In genomic region chrX:129235903-129236302, GRCh38 we compare ENCODE assay signal across 21 cellular contexts.
DNase-seq lines count a peak whose midpoint lies in the region; ATAC-seq and TF ChIP-seq lines count a peak whose summit lies in the region.
"Had no signal": no experiment of that assay in that cellular context is flagged by ENCODE, and none has a peak within 500 bp of the region (broad histone marks: within the 10 kb centered on the region; RNA-seq: fewer than 3 reads in every experiment).

No MANE protein-coding gene starts in this region.

- H4K91ac ChIP-seq in H9 (ENCODE audit: insufficient read length, low read depth, low read length), result no peak overlapping the region

- TF ChIP-seq CTCF in H9 (conservative IDR thresholded peaks at IDR 0.05) (peak; percentile 61), WERI-Rb-1 (IDR thresholded peaks at IDR 0.05; ENCODE audit: low read depth, low read length) (peak; percentile 18; the same call in 1 of the 2 replicates)

- no peak overlapping the region for H2BK20ac ChIP-seq in H9 (ENCODE audit: low read depth, low read length, poor library complexity, severe bottlenecking)

- H2BK12ac ChIP-seq in H9 (ENCODE audit: insufficient read length, low read depth, low read length), result no peak overlapping the region

- H4K20me1 ChIP-seq in H9 (ENCODE audit: control insufficient read depth, insufficient read depth, insufficient read length), result no peaks in the 10 kb centered on the region

- H2BK5ac ChIP-seq in H9 (ENCODE audit: insufficient read length, low read length), result no peak overlapping the region

- H2BK120ac ChIP-seq in H9 (ENCODE audit: low read depth, low read length, poor library complexity, severe bottlenecking), result no peak overlapping the region

- no peaks in the 10 kb centered on the region for H3K36me3 ChIP-seq in WERI-Rb-1
- H3K36me3 ChIP-seq: upper lobe of right lung had no signal

- H3K4me3 Mint-ChIP-seq in H9, result no peak overlapping the region
- H3K4me3 Mint-ChIP-seq: activated CD4-positive, alpha-beta memory T cell treated with anti-CD3 and anti-CD28 coated beads, Interleukin-2, amount 10 ng/mL, durations not matched to agents 7 days and 5 days; activated naive CD4-positive, alpha-beta T cell treated with anti-CD3 and anti-CD28 coated beads, Interleukin-2, amount 10 ng/mL, durations not matched to agents 7 days and 5 days; CD14-positive monocyte; IgD-negative memory B cell; stimulated activated naive B cell treated with anti-CD40 and anti-IgM and Interleukin-4, amounts not matched to agents 10 μg/mL and 1 μg/mL and 100 μg/mL, for 72 hours had no signal

- DNase-seq in D341Med (ENCODE audit: low spot score), result peak; percentile 29
- no peak for DNase-seq in H9
- DNase-seq in WERI-Rb-1, result peak; percentile 7
- peak; percentile 5 for DNase-seq in left kidney (ENCODE audit: low read depth, low spot score)
- no peak for DNase-seq in activated naive CD4-positive, alpha-beta T cell treated with anti-CD3 and anti-CD28 coated beads, Interleukin-2, amount 50 U/mL, for 72 hours (ENCODE audit: low spot score in 2 of 2)
- DNase-seq in Right ventricle myocardium superior, result no peak
- DNase-seq: activated CD4-positive, alpha-beta memory T cell treated with anti-CD3 and anti-CD28 coated beads, Interleukin-2, amount 10 ng/mL, durations not matched to agents 7 days and 5 days; activated CD8-positive, alpha-beta memory T cell treated with anti-CD3 and anti-CD28 coated beads, Interleukin-2, amount 50 U/mL, for 48 hours; activated naive CD4-positive, alpha-beta T cell treated with anti-CD3 and anti-CD28 coated beads, Interleukin-2, amount 10 ng/mL, durations not matched to agents 7 days and 5 days; effector memory CD4-positive, alpha-beta T cell; NCI-H1048; NCI-H2081 treated with DMSO at 0.1 percent for 48 hours; NCI-H345; PC-3; posterior cingulate gyrus; stimulated activated naive B cell treated with anti-CD40 and anti-IgM and Interleukin-4, amounts not matched to agents 10 μg/mL and 1 μg/mL and 100 μg/mL, for 72 hours; upper lobe of right lung had no signal

- no peaks in the 10 kb centered on the region for H3K27me3 ChIP-seq in H9 (ENCODE audit: insufficient read depth, low read length)
- H3K27me3 ChIP-seq in WERI-Rb-1 (ENCODE audit: insufficient read depth, low read depth, severe bottlenecking), result peaks cover 3% of the 10 kb centered on the region
- H3K27me3 ChIP-seq: upper lobe of right lung had no signal

- H3K4me3 ChIP-seq in WERI-Rb-1 (ENCODE audit: low read depth, low read length), result no peak overlapping the region
- H3K4me3 ChIP-seq: coronary artery, upper lobe of right lung had no signal

- H3K14ac ChIP-seq in H9 (ENCODE audit: insufficient read depth, low read length), result no peak overlapping the region

- H3T11ph ChIP-seq in H9 (ENCODE audit: low read length), result no peak overlapping the region

- no peaks in the 10 kb centered on the region for H3K4me1 ChIP-seq in H9 (ENCODE audit: insufficient read depth, low read length)
- H3K4me1 ChIP-seq: upper lobe of right lung had no signal

- H3K4me2 ChIP-seq in H9 (ENCODE audit: insufficient read depth, insufficient read length, low read length), result no peak overlapping the region

- H4K5ac ChIP-seq in H9 (ENCODE audit: insufficient read length, low read depth, low read length), result no peak overlapping the region

- H3K27ac Mint-ChIP-seq in H9, result no peak overlapping the region
- H3K27ac Mint-ChIP-seq in activated naive CD4-positive, alpha-beta T cell treated with anti-CD3 and anti-CD28 coated beads, Interleukin-2, amount 50 U/mL, for 72 hours, result no peak overlapping the region
- H3K27ac Mint-ChIP-seq: activated CD4-positive, alpha-beta memory T cell treated with anti-CD3 and anti-CD28 coated beads, Interleukin-2, amount 10 ng/mL, durations not matched to agents 7 days and 5 days; activated naive CD4-positive, alpha-beta T cell treated with anti-CD3 and anti-CD28 coated beads, Interleukin-2, amount 10 ng/mL, durations not matched to agents 7 days and 5 days; CD14-positive monocyte; IgD-negative memory B cell; stimulated activated naive B cell treated with anti-CD40 and anti-IgM and Interleukin-4, amounts not matched to agents 10 μg/mL and 1 μg/mL and 100 μg/mL, for 72 hours had no signal

- peaks cover 10 to 11% of the 10 kb centered on the region in 2 experiments for H3K9me3 Mint-ChIP-seq in H9
- no peaks in the 10 kb centered on the region for H3K9me3 Mint-ChIP-seq in activated naive CD4-positive, alpha-beta T cell treated with anti-CD3 and anti-CD28 coated beads, Interleukin-2, amount 50 U/mL, for 72 hours
- H3K9me3 Mint-ChIP-seq: activated CD4-positive, alpha-beta memory T cell treated with anti-CD3 and anti-CD28 coated beads, Interleukin-2, amount 10 ng/mL, durations not matched to agents 7 days and 5 days; activated naive CD4-positive, alpha-beta T cell treated with anti-CD3 and anti-CD28 coated beads, Interleukin-2, amount 10 ng/mL, durations not matched to agents 7 days and 5 days; CD14-positive monocyte; stimulated activated naive B cell treated with anti-CD40 and anti-IgM and Interleukin-4, amounts not matched to agents 10 μg/mL and 1 μg/mL and 100 μg/mL, for 72 hours had no signal

- no peak overlapping the region for H2BK15ac ChIP-seq in H9 (ENCODE audit: low read depth, low read length)

- H3K27me3 Mint-ChIP-seq in H9 (ENCODE audit: low read depth), result no peaks in the 10 kb centered on the region
- H3K27me3 Mint-ChIP-seq: activated CD4-positive, alpha-beta memory T cell treated with anti-CD3 and anti-CD28 coated beads, Interleukin-2, amount 10 ng/mL, durations not matched to agents 7 days and 5 days; activated naive CD4-positive, alpha-beta T cell treated with anti-CD3 and anti-CD28 coated beads, Interleukin-2, amount 10 ng/mL, durations not matched to agents 7 days and 5 days; stimulated activated naive B cell treated with anti-CD40 and anti-IgM and Interleukin-4, amounts not matched to agents 10 μg/mL and 1 μg/mL and 100 μg/mL, for 72 hours had no signal

- no peak overlapping the region for H3K18ac ChIP-seq in H9 (ENCODE audit: insufficient read length, low read depth, low read length)

- no peaks in the 10 kb centered on the region for H3K79me1 ChIP-seq in H9 (ENCODE audit: insufficient read depth, low read depth, low read length, poor library complexity, severe bottlenecking)

- H3K9me3 ChIP-seq in H9 (ENCODE audit: control insufficient read depth, low read depth, low read length) (peaks cover 9% of the 10 kb centered on the region), WERI-Rb-1 (ENCODE audit: severe bottlenecking) (no peaks in the 10 kb centered on the region)
- H3K9me3 ChIP-seq: upper lobe of right lung had no signal

- H3K4ac ChIP-seq in H9 (ENCODE audit: low read depth, low read length), result no peak overlapping the region

- peaks cover 5 to 8% (median 8%) of the 10 kb centered on the region in 3 experiments; a peak in 3 of 7 replicates for H3K36me3 Mint-ChIP-seq in H9 (ENCODE audit: insufficient read depth in 1 of 3, low read depth in 3 of 3)
- H3K36me3 Mint-ChIP-seq in activated naive CD4-positive, alpha-beta T cell treated with anti-CD3 and anti-CD28 coated beads, Interleukin-2, amount 50 U/mL, for 72 hours, result no peaks in the 10 kb centered on the region
- H3K36me3 Mint-ChIP-seq: activated naive CD4-positive, alpha-beta T cell treated with anti-CD3 and anti-CD28 coated beads, Interleukin-2, amount 10 ng/mL, durations not matched to agents 7 days and 5 days; CD14-positive monocyte; IgD-negative memory B cell; stimulated activated naive B cell treated with anti-CD40 and anti-IgM and Interleukin-4, amounts not matched to agents 10 μg/mL and 1 μg/mL and 100 μg/mL, for 72 hours had no signal

- intact Hi-C loops in Right ventricle myocardium superior (cut with DNase I), result no loop called here

- no peak overlapping the region for H3K23ac ChIP-seq in H9 (ENCODE audit: insufficient read length, low read depth, low read length)

- H3K79me2 ChIP-seq in H9 (ENCODE audit: insufficient read depth, low read length), result no peaks in the 10 kb centered on the region

- H3K27ac ChIP-seq in H9 (ENCODE audit: insufficient read length, low read depth, low read length), result no peak overlapping the region
- no peak overlapping the region for H3K27ac ChIP-seq in WERI-Rb-1
- H3K27ac ChIP-seq: coronary artery, upper lobe of right lung had no signal

- H3K4me1 Mint-ChIP-seq in H9, result 0 out of 4 replicates have a peak, but pooled peaks cover 5% of the 10 kb centered on the region in 2 experiments
- H3K4me1 Mint-ChIP-seq: activated CD4-positive, alpha-beta memory T cell treated with anti-CD3 and anti-CD28 coated beads, Interleukin-2, amount 10 ng/mL, durations not matched to agents 7 days and 5 days; activated naive CD4-positive, alpha-beta T cell treated with anti-CD3 and anti-CD28 coated beads, Interleukin-2, amount 10 ng/mL, durations not matched to agents 7 days and 5 days; CD14-positive monocyte; IgD-negative memory B cell; stimulated activated naive B cell treated with anti-CD40 and anti-IgM and Interleukin-4, amounts not matched to agents 10 μg/mL and 1 μg/mL and 100 μg/mL, for 72 hours had no signal

- no peak overlapping the region for H3K56ac ChIP-seq in H9 (ENCODE audit: insufficient read length, low read depth, low read length)

- no peak overlapping the region for H4K8ac ChIP-seq in H9 (replicated peaks; ENCODE audit: insufficient read length, low read depth, low read length)

- no peak overlapping the region for H3K9ac ChIP-seq in H9 (ENCODE audit: extremely low read depth, insufficient read length, low read length)

- no peak overlapping the region for H2AK5ac ChIP-seq in H9 (ENCODE audit: insufficient read length, low read length)

- ATAC-seq in GM18907 (IDR thresholded peaks at IDR 0.05; ENCODE audit: unreplicated experiment), result no peak
- no peak for ATAC-seq in activated naive CD4-positive, alpha-beta T cell treated with anti-CD3 and anti-CD28 coated beads, Interleukin-2, amount 50 U/mL, for 72 hours
- no peak for ATAC-seq in Right ventricle myocardium superior (ENCODE audit: poor library complexity)
- ATAC-seq: PC-3; stimulated activated naive B cell treated with anti-CD40 and anti-IgM and Interleukin-4, amounts not matched to agents 10 μg/mL and 1 μg/mL and 100 μg/mL, for 72 hours; upper lobe of right lung had no signal

- no peak overlapping the region for H2AFZ ChIP-seq in H9 (ENCODE audit: low read length)

- no CpG with 5 or more reads among the region's 1 CpG for WGBS in H9 (ENCODE audit: extremely low coverage, insufficient read length, low lambda C conversion rate)

- no peaks in the 10 kb centered on the region for H3K23me2 ChIP-seq in H9 (ENCODE audit: insufficient read length, low read depth, low read length, poor library complexity, severe bottlenecking)

Comparison
In these comparisons a context has a peak if more than half of its experiments do, and no peak if none do; other contexts are left out.
1. DNase-seq: peak in D341Med (single experiment), WERI-Rb-1 (single experiment) and left kidney (single experiment); none in H9 (single experiment), activated naive CD4-positive, alpha-beta T cell treated with anti-CD3 and anti-CD28 coated beads, Interleukin-2, amount 50 U/mL, for 72 hours (0 of 2) and Right ventricle myocardium superior (single experiment).